Comparison of ENCODE assay signal across 10 cellular contexts in the genomic region with DNA sequence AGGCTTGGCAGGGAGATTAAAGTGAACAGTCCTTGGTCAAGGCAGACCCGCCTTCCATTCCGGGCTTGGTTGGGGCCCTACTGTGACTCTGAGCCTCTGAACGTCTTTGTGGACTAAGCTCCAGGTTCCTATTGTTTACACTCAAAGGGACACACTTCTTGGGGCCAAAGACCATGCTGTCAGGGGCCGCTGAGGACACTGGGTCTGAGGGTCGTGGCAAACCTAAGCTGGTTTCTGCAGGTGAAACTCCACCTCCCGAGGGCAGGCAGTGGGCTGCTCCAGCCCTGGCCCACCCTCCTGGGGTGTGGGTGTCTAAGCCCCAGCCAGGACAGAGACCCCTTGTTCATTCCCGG. TPM values are rescaled to one million over a fixed set of nuclear protein-coding genes. Genes with fewer than 3 reads are reported as not detected.
A peak's percentile ranks its signal among the peaks of the same experiment; 100 is the strongest.
DNase-seq lines count a peak whose midpoint lies in the region; ATAC-seq and TF ChIP-seq lines count a peak whose summit lies in the region.
"Had no signal": no experiment of that assay in that cellular context is flagged by ENCODE, and none has a peak within 500 bp of the region (broad histone marks: within the 10 kb centered on the region; RNA-seq: fewer than 3 reads in every experiment).

No MANE protein-coding gene starts in this region.

- H3K36me3 ChIP-seq in thyroid gland: peaks cover 20 to 31% of the 10 kb centered on the region in 2 donors

- peak overlapping the region; percentile 93 for H3K27ac Mint-ChIP-seq in activated naive CD4-positive, alpha-beta T cell treated with anti-CD3 and anti-CD28 coated beads, Interleukin-2, amount 10 ng/mL, durations not matched to agents 7 days and 5 days
- H3K27ac Mint-ChIP-seq in activated T-helper 1 cell treated with anti-CD3 and anti-CD28 coated beads, Interleukin-12 subunit alpha, Interleukin-12 subunit beta, Interleukin-2, Interleukin-4 antibody, amounts not matched to agents 30 ng/mL and 10 ng/mL and 1 ng/mL, durations not matched to agents 14 hours and 24 hours and 36 hours: peak overlapping the region; percentile 97

- no peaks in the 10 kb centered on the region for H3K9me3 Mint-ChIP-seq in activated naive CD4-positive, alpha-beta T cell treated with anti-CD3 and anti-CD28 coated beads, Interleukin-2, amount 10 ng/mL, durations not matched to agents 7 days and 5 days
- no peaks in the 10 kb centered on the region for H3K9me3 Mint-ChIP-seq in activated T-helper 1 cell treated with anti-CD3 and anti-CD28 coated beads, Interleukin-12 subunit alpha, Interleukin-12 subunit beta, Interleukin-2, Interleukin-4 antibody, amounts not matched to agents 30 ng/mL and 10 ng/mL and 1 ng/mL, durations not matched to agents 14 hours and 24 hours and 36 hours

- no peaks in the 10 kb centered on the region for H3K9me3 ChIP-seq in thyroid gland

- 71 to 88% methylated on average over 3 to 7 of the region's 7 CpGs for WGBS in thyroid gland, 2 donors

- H3K27me3 Mint-ChIP-seq in activated naive CD4-positive, alpha-beta T cell treated with anti-CD3 and anti-CD28 coated beads, Interleukin-2, amount 10 ng/mL, durations not matched to agents 7 days and 5 days: no peaks in the 10 kb centered on the region
- no peaks in the 10 kb centered on the region for H3K27me3 Mint-ChIP-seq in activated T-helper 1 cell treated with anti-CD3 and anti-CD28 coated beads, Interleukin-12 subunit alpha, Interleukin-12 subunit beta, Interleukin-2, Interleukin-4 antibody, amounts not matched to agents 30 ng/mL and 10 ng/mL and 1 ng/mL, durations not matched to agents 14 hours and 24 hours and 36 hours (ENCODE audit: insufficient read depth)

- H3K4me1 Mint-ChIP-seq in activated naive CD4-positive, alpha-beta T cell treated with anti-CD3 and anti-CD28 coated beads, Interleukin-2, amount 10 ng/mL, durations not matched to agents 7 days and 5 days: peaks cover 43% of the 10 kb centered on the region
- H3K4me1 Mint-ChIP-seq in activated T-helper 1 cell treated with anti-CD3 and anti-CD28 coated beads, Interleukin-12 subunit alpha, Interleukin-12 subunit beta, Interleukin-2, Interleukin-4 antibody, amounts not matched to agents 30 ng/mL and 10 ng/mL and 1 ng/mL, durations not matched to agents 14 hours and 24 hours and 36 hours (ENCODE audit: low read depth): peaks cover 27% of the 10 kb centered on the region

- no peak for ATAC-seq in GM18868 (IDR thresholded peaks at IDR 0.05; ENCODE audit: unreplicated experiment)

- no peak for TF ChIP-seq CTCF in thyroid gland (IDR thresholded peaks at IDR 0.05)

- H3K4me3 Mint-ChIP-seq in activated naive CD4-positive, alpha-beta T cell treated with anti-CD3 and anti-CD28 coated beads, Interleukin-2, amount 10 ng/mL, durations not matched to agents 7 days and 5 days: no peak overlapping the region
- H3K4me3 Mint-ChIP-seq in activated T-helper 1 cell treated with anti-CD3 and anti-CD28 coated beads, Interleukin-12 subunit alpha, Interleukin-12 subunit beta, Interleukin-2, Interleukin-4 antibody, amounts not matched to agents 30 ng/mL and 10 ng/mL and 1 ng/mL, durations not matched to agents 14 hours and 24 hours and 36 hours: no peak overlapping the region

- no peak for DNase-seq in activated naive CD4-positive, alpha-beta T cell treated with anti-CD3 and anti-CD28 coated beads, Interleukin-2, amount 10 ng/mL, durations not matched to agents 7 days and 5 days
- no peak for DNase-seq in activated naive CD4-positive, alpha-beta T cell (lab: John Stamatoyannopoulos, UW)
- DNase-seq in activated T-helper 1 cell treated with anti-CD3 and anti-CD28 coated beads, Interleukin-12 subunit alpha, Interleukin-12 subunit beta, Interleukin-2, Interleukin-4 antibody, amounts not matched to agents 30 ng/mL and 10 ng/mL and 1 ng/mL, durations not matched to agents 14 hours and 24 hours and 36 hours (ENCODE audit: low spot score): no peak
- DNase-seq in hepatic stellate cell (ENCODE audit: low spot score): peak; percentile 7
- peak in 1 of 2 donors; percentile 3 for DNase-seq in thyroid gland
- DNase-seq in NCI-H1930 (lab: John Stamatoyannopoulos, UW): no peak
- no peak for DNase-seq in DMS 273 treated with DMSO at 0.1 percent for 48 hours (lab: John Stamatoyannopoulos, UW)
- DNase-seq: AML-193, NCI-H2081 treated with DMSO at 0.1 percent for 48 hours had no signal

- no peak overlapping the region for H3K4me3 ChIP-seq in thyroid gland (replicated peaks in 1 of 3)

- intact Hi-C loops in activated T-helper 1 cell treated with anti-CD3 and anti-CD28 coated beads, Interleukin-12 subunit alpha, Interleukin-12 subunit beta, Interleukin-2, Interleukin-4 antibody, amounts not matched to agents 30 ng/mL and 10 ng/mL and 1 ng/mL, durations not matched to agents 14 hours and 24 hours and 36 hours (cut with micrococcal nuclease): loop anchor here (5.0 kb wide), 1 partner anchor 69 kb away; the partner anchor contains the start of gene RRBP1
- intact Hi-C loops in thyroid gland (cut with DNase I): no loop called here

- TF ChIP-seq POLR2A in thyroid gland (IDR thresholded peaks at IDR 0.05): no peak

- CTCF ChIA-PET in activated naive CD4-positive, alpha-beta T cell treated with anti-CD3 and anti-CD28 coated beads, Interleukin-2, amount 10 ng/mL, durations not matched to agents 7 days and 5 days (lab: Charles Lee): interaction anchor here (0.7 to 1.3 kb wide), 2 partner anchors 9 to 73 kb away, joined by 3 read pairs; no protein-coding TSS in a partner anchor

- H3K27ac ChIP-seq in thyroid gland: peak overlapping the region in 2 of 3 donors; percentile 65 to 98

- H3K4me1 ChIP-seq in thyroid gland: peaks cover 23 to 59% of the 10 kb centered on the region in 2 donors

- H3K27me3 ChIP-seq in thyroid gland: no peaks in the 10 kb centered on the region

- H3K36me3 Mint-ChIP-seq in activated naive CD4-positive, alpha-beta T cell treated with anti-CD3 and anti-CD28 coated beads, Interleukin-2, amount 10 ng/mL, durations not matched to agents 7 days and 5 days: peaks cover 22% of the 10 kb centered on the region
- H3K36me3 Mint-ChIP-seq in activated T-helper 1 cell treated with anti-CD3 and anti-CD28 coated beads, Interleukin-12 subunit alpha, Interleukin-12 subunit beta, Interleukin-2, Interleukin-4 antibody, amounts not matched to agents 30 ng/mL and 10 ng/mL and 1 ng/mL, durations not matched to agents 14 hours and 24 hours and 36 hours (ENCODE audit: low read depth): peaks cover 10% of the 10 kb centered on the region

RNA-seq across cellular contexts. Expression of gene DSTN, which starts 43.1 kb away (rescaled TPM):
- total RNA-seq in activated T-helper 1 cell treated with anti-CD3 and anti-CD28 coated beads, Interleukin-12 subunit alpha, Interleukin-12 subunit beta, Interleukin-2, Interleukin-4 antibody, amounts not matched to agents 30 ng/mL and 10 ng/mL and 1 ng/mL, durations not matched to agents 14 hours and 24 hours and 36 hours: 58.2 and 58.8 TPM in 2 replicates
- total RNA-seq in thyroid gland: 100 to 1,000 TPM; 504 to 681 (median 560) TPM
